9 cellular contexts compared by ENCODE assay signal in the genomic region with DNA sequence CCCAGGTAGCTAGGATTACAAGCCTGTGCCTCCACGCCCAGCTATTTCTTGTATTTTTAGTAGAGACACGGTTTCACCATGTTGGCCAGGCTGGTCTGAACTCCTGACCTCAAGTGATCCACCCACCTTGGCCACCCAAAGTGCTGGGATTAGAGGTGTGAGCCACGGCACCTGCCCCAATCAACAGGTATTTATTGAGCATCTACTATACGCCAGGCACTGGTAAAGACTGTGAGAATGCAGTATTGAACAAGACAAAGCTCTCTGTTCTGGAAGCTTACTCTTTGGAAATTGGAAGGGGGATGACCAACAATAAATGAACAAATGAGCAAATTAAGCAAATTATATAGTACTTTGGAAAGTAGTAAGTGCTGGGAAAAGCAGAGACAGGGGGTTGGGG. TPM values are rescaled to one million over a fixed set of nuclear protein-coding genes. Genes with fewer than 3 reads are reported as not detected.
DNase-seq lines count a peak whose midpoint lies in the region; ATAC-seq and TF ChIP-seq lines count a peak whose summit lies in the region.
"Had no signal": no experiment of that assay in that cellular context is flagged by ENCODE, and none has a peak within 500 bp of the region (broad histone marks: within the 10 kb centered on the region; RNA-seq: fewer than 3 reads in every experiment).

No MANE protein-coding gene starts in this region.

- no peak overlapping the region for H2AFZ ChIP-seq in neural progenitor cell (replicated peaks)

- peaks cover 66% of the 10 kb centered on the region for H3F3A ChIP-seq in neural progenitor cell (ENCODE audit: low read depth)

- H3K36me3 Mint-ChIP-seq in stimulated activated naive CD8-positive, alpha-beta T cell treated with anti-CD3 and anti-CD28 coated beads, Interleukin-15, Interleukin-2, amounts not matched to agents 100 ng/mL and 50 ng/mL, for 24 hours (ENCODE audit: low read depth), result peaks cover 4% of the 10 kb centered on the region
- H3K36me3 Mint-ChIP-seq in neural progenitor cell, result no peaks in the 10 kb centered on the region

- TF ChIP-seq CTCF in coronary artery (IDR thresholded peaks at IDR 0.05), result no peak
- TF ChIP-seq CTCF in neural progenitor cell (IDR thresholded peaks at IDR 0.05), result no peak

- peaks cover 17% of the 10 kb centered on the region for H3K27me3 ChIP-seq in neural progenitor cell

- H3K9me3 ChIP-seq in neural progenitor cell (ENCODE audit: low read depth), result no peaks in the 10 kb centered on the region

- no peak overlapping the region for H3K4me2 ChIP-seq in neural progenitor cell

- no peak for ATAC-seq in stimulated activated naive CD8-positive, alpha-beta T cell treated with anti-CD3 and anti-CD28 coated beads, Interleukin-15, Interleukin-2, amounts not matched to agents 100 U/mL and 50 U/mL, for 24 hours

- peak overlapping the region; percentile 77 for H3K4me3 Mint-ChIP-seq in stimulated activated naive CD8-positive, alpha-beta T cell treated with anti-CD3 and anti-CD28 coated beads, Interleukin-15, Interleukin-2, amounts not matched to agents 100 ng/mL and 50 ng/mL, for 24 hours
- H3K4me3 Mint-ChIP-seq in neural progenitor cell, result peak overlapping the region; percentile 54

- no peaks in the 10 kb centered on the region for H3K36me3 ChIP-seq in neural progenitor cell

- no peak overlapping the region for H3K27ac Mint-ChIP-seq in stimulated activated naive CD8-positive, alpha-beta T cell treated with anti-CD3 and anti-CD28 coated beads, Interleukin-15, Interleukin-2, amounts not matched to agents 100 ng/mL and 50 ng/mL, for 24 hours
- peak overlapping the region; percentile 84 for H3K27ac Mint-ChIP-seq in neural progenitor cell

- peaks cover 10% of the 10 kb centered on the region for H3K4me1 ChIP-seq in neural progenitor cell

- no peaks in the 10 kb centered on the region for H3K79me2 ChIP-seq in neural progenitor cell (ENCODE audit: low read depth)

- no peak for DNase-seq in stimulated activated naive CD8-positive, alpha-beta T cell treated with anti-CD3 and anti-CD28 coated beads, Interleukin-15, Interleukin-2, amounts not matched to agents 100 U/mL and 50 U/mL, for 24 hours
- DNase-seq in coronary artery (ENCODE audit: low spot score), result no peak
- DNase-seq in neural progenitor cell (ENCODE audit: low spot score), result no peak
- no peak for DNase-seq in glomerular visceral epithelial cell (ENCODE audit: extremely low spot score)
- no peak for DNase-seq in stimulated activated CD4-positive, alpha-beta T cell treated with anti-CD3 and anti-CD28 coated beads, Interleukin-12 subunit alpha, Interleukin-12 subunit beta, amount 100 ng/mL, for 4 hours
- DNase-seq in NCI-H82 (lab: John Stamatoyannopoulos, UW), result no peak
- DNase-seq in activated CD4-positive, alpha-beta T cell treated with anti-CD3 and anti-CD28 coated beads for 1 hour, result no peak
- DNase-seq: cortex of kidney had no signal

- H3K9ac ChIP-seq in neural progenitor cell, result no peak overlapping the region

- H3K4me3 ChIP-seq in coronary artery (no peak overlapping the region), neural progenitor cell (no peak overlapping the region)

- peaks cover 66% of the 10 kb centered on the region for H3K4me1 Mint-ChIP-seq in stimulated activated naive CD8-positive, alpha-beta T cell treated with anti-CD3 and anti-CD28 coated beads, Interleukin-15, Interleukin-2, amounts not matched to agents 100 ng/mL and 50 ng/mL, for 24 hours (ENCODE audit: low read depth)
- peaks cover 57% of the 10 kb centered on the region for H3K4me1 Mint-ChIP-seq in neural progenitor cell

- no peaks in the 10 kb centered on the region for H3K27me3 Mint-ChIP-seq in stimulated activated naive CD8-positive, alpha-beta T cell treated with anti-CD3 and anti-CD28 coated beads, Interleukin-15, Interleukin-2, amounts not matched to agents 100 ng/mL and 50 ng/mL, for 24 hours
- peaks cover 19% of the 10 kb centered on the region for H3K27me3 Mint-ChIP-seq in neural progenitor cell (ENCODE audit: insufficient read depth, low read depth)

- H3K27ac ChIP-seq in coronary artery (peak overlapping the region; percentile 93 to 97), neural progenitor cell (no peak overlapping the region)

- H3K9me3 Mint-ChIP-seq in stimulated activated naive CD8-positive, alpha-beta T cell treated with anti-CD3 and anti-CD28 coated beads, Interleukin-15, Interleukin-2, amounts not matched to agents 100 ng/mL and 50 ng/mL, for 24 hours, result no peaks in the 10 kb centered on the region
- no peaks in the 10 kb centered on the region for H3K9me3 Mint-ChIP-seq in neural progenitor cell

- H4K20me1 ChIP-seq in neural progenitor cell (ENCODE audit: low read depth), result no peaks in the 10 kb centered on the region

RNA-seq across cellular contexts. Expression of gene ERCC1, which starts 21.4 kb away (rescaled TPM):
- total RNA-seq in neural progenitor cell (ENCODE audit: low replicate concordance), result 46.0 and 74.5 TPM in 2 replicates

RNA-seq across cellular contexts. Expression of gene FOSB, which starts 22.7 kb away (rescaled TPM):
- total RNA-seq in neural progenitor cell (ENCODE audit: low replicate concordance), result 2.3 and 5.4 TPM in 2 replicates

RNA-seq across cellular contexts. Expression of gene POLR1G, which starts 38.7 kb away (rescaled TPM):
- total RNA-seq in neural progenitor cell (ENCODE audit: low replicate concordance), result 5.5 and 6.8 TPM in 2 replicates

RNA-seq across cellular contexts. Expression of gene PPP1R13L, which starts 40.3 kb away (rescaled TPM):
- 2.9 and 8.6 TPM in 2 replicates for total RNA-seq in neural progenitor cell (ENCODE audit: low replicate concordance)

RNA-seq across cellular contexts. Expression of gene RTN2, which starts 51.7 kb away (rescaled TPM):
- total RNA-seq in neural progenitor cell (ENCODE audit: low replicate concordance), result 4.8 and 10.4 TPM in 2 replicates
